In genomic region chr11:8765294-8765693, GRCh38 we compare ENCODE assay signal across 12 cellular contexts.
DNase-seq lines count a peak whose midpoint lies in the region; ATAC-seq and TF ChIP-seq lines count a peak whose summit lies in the region.
"Had no signal": no experiment of that assay in that cellular context is flagged by ENCODE, and none has a peak within 500 bp of the region (broad histone marks: within the 10 kb centered on the region; RNA-seq: fewer than 3 reads in every experiment).

No MANE protein-coding gene starts in this region.

- TF ChIP-seq EP300 in tibial nerve (IDR thresholded peaks at IDR 0.05) = no peak

- H3K4me3 Mint-ChIP-seq in brain = no peak overlapping the region
- no peak overlapping the region for H3K4me3 Mint-ChIP-seq in activated CD4-positive, alpha-beta memory T cell treated with anti-CD3 and anti-CD28 coated beads for 36 hours

- TF ChIP-seq POLR2A in tibial nerve (IDR thresholded peaks at IDR 0.05) = no peak

- TF ChIP-seq CTCF in brain (conservative IDR thresholded peaks at IDR 0.05) (no peak), tibial nerve (IDR thresholded peaks at IDR 0.05) (no peak)

- H3K36me3 ChIP-seq in stomach smooth muscle (ENCODE audit: control insufficient read depth in 2 of 2, insufficient read depth in 2 of 2, low read length in 2 of 2) = no peaks in the 10 kb centered on the region
- no peaks in the 10 kb centered on the region for H3K36me3 ChIP-seq in tibial nerve

- H3K9ac ChIP-seq in stomach smooth muscle (ENCODE audit: low read length in 2 of 2) = no peak overlapping the region

- no peaks in the 10 kb centered on the region for H3K9me3 Mint-ChIP-seq in brain
- H3K9me3 Mint-ChIP-seq in activated CD4-positive, alpha-beta memory T cell treated with anti-CD3 and anti-CD28 coated beads for 36 hours = no peaks in the 10 kb centered on the region

- POLR2A ChIA-PET in activated CD4-positive, alpha-beta memory T cell treated with anti-CD3 and anti-CD28 coated beads for 36 hours (lab: Charles Lee) = no interaction called here

- H3K27ac ChIP-seq in stomach smooth muscle (ENCODE audit: low read length) = peak overlapping the region; percentile 75
- peak overlapping the region in 2 of 4 donors; percentile 84 to 90 for H3K27ac ChIP-seq in tibial nerve

- H3K9me3 ChIP-seq in stomach smooth muscle (ENCODE audit: control insufficient read depth in 2 of 2, low read length in 2 of 2) = no peaks in the 10 kb centered on the region
- no peaks in the 10 kb centered on the region for H3K9me3 ChIP-seq in tibial nerve

- 50 to 52% methylated on average over 1 of the region's 1 CpG for WGBS in tibial nerve, 2 donors

- ATAC-seq in left colon = peak; percentile 50
- ATAC-seq: esophagus mucosa had no signal

- intact Hi-C loops in left colon (cut with DNase I, micrococcal nuclease) = no loop called here
- intact Hi-C loops in activated CD4-positive, alpha-beta memory T cell treated with anti-CD3 and anti-CD28 coated beads for 36 hours (cut with micrococcal nuclease) = no loop called here

- CTCF ChIA-PET in activated CD4-positive, alpha-beta memory T cell treated with anti-CD3 and anti-CD28 coated beads for 36 hours (lab: Charles Lee) = no interaction called here

- H3K27me3 Mint-ChIP-seq in brain = peaks cover 3% of the 10 kb centered on the region
- peaks cover 1% of the 10 kb centered on the region for H3K27me3 Mint-ChIP-seq in activated CD4-positive, alpha-beta memory T cell treated with anti-CD3 and anti-CD28 coated beads for 36 hours

- no peak overlapping the region for H3K4me3 ChIP-seq in stomach smooth muscle (ENCODE audit: low read length in 2 of 2)
- H3K4me3 ChIP-seq in tibial nerve = no peak overlapping the region

- peaks cover 60% of the 10 kb centered on the region for H3K4me1 ChIP-seq in stomach smooth muscle (ENCODE audit: control insufficient read depth, insufficient read depth, low read length)
- peaks cover 0 to 64% (median 19%) of the 10 kb centered on the region in 4 donors for H3K4me1 ChIP-seq in tibial nerve

- H3K36me3 Mint-ChIP-seq in brain = no peaks in the 10 kb centered on the region
- H3K36me3 Mint-ChIP-seq in activated CD4-positive, alpha-beta memory T cell treated with anti-CD3 and anti-CD28 coated beads for 36 hours = no peaks in the 10 kb centered on the region

- H3K27me3 ChIP-seq in stomach smooth muscle (ENCODE audit: control insufficient read depth in 1 of 2, insufficient read depth in 2 of 2, low read length in 2 of 2) (no peaks in the 10 kb centered on the region), tibial nerve (no peaks in the 10 kb centered on the region)

- peaks cover 46% of the 10 kb centered on the region for H3K4me1 Mint-ChIP-seq in brain
- H3K4me1 Mint-ChIP-seq in activated CD4-positive, alpha-beta memory T cell treated with anti-CD3 and anti-CD28 coated beads for 36 hours (ENCODE audit: low read depth) = no peaks in the 10 kb centered on the region

- H3K27ac Mint-ChIP-seq in brain = peak overlapping the region in 4 of 5 experiments; percentile 34 to 91 (median 66)
- H3K27ac Mint-ChIP-seq in activated CD4-positive, alpha-beta memory T cell treated with anti-CD3 and anti-CD28 coated beads for 36 hours = no peak overlapping the region

- DNase-seq in HS-5 (ENCODE audit: low read depth) (peak; percentile 47), left colon (no peak), ureter (ENCODE audit: low spot score) (no peak), SKM-1 treated with dmso at 0.1 percent for 144 hours (lab: John Stamatoyannopoulos, UW; ENCODE audit: unreplicated experiment) (no peak), tibial nerve (ENCODE audit: low spot score in 2 of 2) (no peak)
- DNase-seq in activated CD4-positive, alpha-beta memory T cell treated with anti-CD3 and anti-CD28 coated beads for 36 hours = no peak
- DNase-seq: NCI-H82; stimulated activated CD4-positive, alpha-beta T cell treated with anti-CD3 and anti-CD28 coated beads, Interleukin-12 subunit alpha, Interleukin-12 subunit beta, amount 100 ng/mL, for 4 hours; SW 1271 had no signal
